Comparison of ENCODE assay signal across 18 cellular contexts in genomic region chr4:127069675-127070074, GRCh38.
"Had no signal": no experiment of that assay in that cellular context is flagged by ENCODE, and none has a peak within 500 bp of the region (broad histone marks: within the 10 kb centered on the region; RNA-seq: fewer than 3 reads in every experiment).

No MANE protein-coding gene starts in this region.

- H3K4me1 ChIP-seq: foreskin keratinocyte, lower lobe of right lung, spleen, stomach, upper lobe of right lung had no signal

- ATAC-seq: activated naive CD8-positive, alpha-beta T cell treated with anti-CD3 and anti-CD28 coated beads, Interleukin-2, amount 50 U/mL, for 24 hours; effector memory CD8-positive, alpha-beta T cell; foreskin keratinocyte; left cardiac atrium; lower lobe of right lung; sciatic nerve; upper lobe of right lung had no signal

- H3K36me3 ChIP-seq: lower lobe of right lung, ovary, spleen, stomach, thoracic aorta, upper lobe of right lung had no signal

- H3K27ac ChIP-seq: foreskin keratinocyte, lower lobe of right lung, ovary, spleen, stomach, thoracic aorta, upper lobe of right lung had no signal

- H3K9me3 ChIP-seq: lower lobe of right lung, ovary, spleen, stomach, thoracic aorta, upper lobe of right lung had no signal

- H3K4me3 ChIP-seq: lower lobe of right lung, ovary, spleen, stomach, thoracic aorta, upper lobe of right lung had no signal

- H3K27me3 ChIP-seq: foreskin keratinocyte, ovary, spleen, stomach, upper lobe of right lung had no signal

- DNase-seq: activated CD4-positive, alpha-beta T cell treated with anti-CD3 and anti-CD28 coated beads, Interleukin-2, amount 50 U/mL, for 4 hours; activated CD4-positive, CD25-positive, alpha-beta regulatory T cell treated with anti-CD3 and anti-CD28 coated beads, Interleukin-2, amount 50 U/mL, for 72 hours; activated naive CD4-positive, alpha-beta T cell treated with anti-CD3 and anti-CD28 coated beads for 36 hours; activated naive CD8-positive, alpha-beta T cell treated with anti-CD3 and anti-CD28 coated beads, Interleukin-2, amount 50 U/mL, for 24 hours; activated T-cell treated with anti-CD3 and anti-CD28 coated beads, Interleukin-2, amount 50 U/mL, for 1 hour; dermis blood vessel endothelial cell; effector memory CD8-positive, alpha-beta T cell; erythroblast; foreskin keratinocyte; left cardiac atrium; lower lobe of right lung; ovary; spleen; stomach; T-helper 9 cell; upper lobe of right lung had no signal
